ENCODE assay signal across 30 cellular contexts in genomic region chr4:24565054-24565453, GRCh38. TPM values are rescaled to one million over a fixed set of nuclear protein-coding genes. Genes with fewer than 3 reads are reported as not detected.
DNase-seq lines count a peak whose midpoint lies in the region; ATAC-seq and TF ChIP-seq lines count a peak whose summit lies in the region.
"Had no signal": no experiment of that assay in that cellular context is flagged by ENCODE, and none has a peak within 500 bp of the region (broad histone marks: within the 10 kb centered on the region; RNA-seq: fewer than 3 reads in every experiment).

No MANE protein-coding gene starts in this region.

- H3K27ac Mint-ChIP-seq in CD4-positive, alpha-beta T cell: peak overlapping the region; percentile 61
- H3K27ac Mint-ChIP-seq: activated naive CD8-positive, alpha-beta T cell treated with anti-CD3 and anti-CD28 coated beads, Interleukin-2, amount 10 ng/mL, durations not matched to agents 7 days and 5 days; stimulated activated memory B cell treated with anti-CD40 and anti-IgM and Interleukin-4, amounts not matched to agents 10 μg/mL and 1 μg/mL and 100 μg/mL, for 72 hours had no signal

- ATAC-seq in CD4-positive, alpha-beta T cell (ENCODE audit: poor library complexity): no peak
- ATAC-seq in HG03432 (IDR thresholded peaks at IDR 0.05; ENCODE audit: unreplicated experiment): no peak
- ATAC-seq: esophagus mucosa; left ventricle myocardium superior; naive thymus-derived CD4-positive, alpha-beta T cell; stimulated activated memory B cell treated with anti-CD40 and anti-IgM and Interleukin-4, amounts not matched to agents 10 μg/mL and 1 μg/mL and 100 μg/mL, for 72 hours had no signal

- H3K36me3 ChIP-seq in Loucy (ENCODE audit: insufficient read depth, low read length) (peaks cover 88% of the 10 kb centered on the region), hepatocyte (replicated peaks; ENCODE audit: insufficient read depth, low read depth) (no peaks in the 10 kb centered on the region)

- no peak for TF ChIP-seq CTCF in 22Rv1 (IDR thresholded peaks at IDR 0.05)
- no peak for TF ChIP-seq CTCF in CD4-positive, alpha-beta T cell (IDR thresholded peaks at IDR 0.05)
- TF ChIP-seq CTCF in Loucy (conservative IDR thresholded peaks at IDR 0.05; ENCODE audit: low read length): no peak
- TF ChIP-seq CTCF in hepatocyte (IDR thresholded peaks at IDR 0.05; ENCODE audit: poor library complexity): no peak
- no peak for TF ChIP-seq CTCF in GM13976 (IDR thresholded peaks at IDR 0.05; ENCODE audit: borderline replicate concordance, control extremely low read depth, extremely low read depth, insufficient read depth, missing control alignments)

- H3K36me3 Mint-ChIP-seq in CD4-positive, alpha-beta T cell (ENCODE audit: low read depth): peaks cover 86% of the 10 kb centered on the region

- H3F3A ChIP-seq in Loucy (ENCODE audit: low read depth): no peaks in the 10 kb centered on the region; the same call in 1 of the 2 replicates

- DNase-seq in CD4-positive, alpha-beta T cell: no peak
- DNase-seq in hepatocyte (ENCODE audit: low spot score) (no peak), GM13976 (ENCODE audit: low spot score) (no peak), NCI-H1105 treated with DMSO at 0.1 percent for 48 hours (lab: John Stamatoyannopoulos, UW) (no peak)
- no peak for DNase-seq in NK-92 treated with Interleukin-12 subunit alpha and Interleukin-12 subunit beta, amount 100 ng/mL, for 24 hours (lab: John Stamatoyannopoulos, UW)
- DNase-seq: activated CD4-positive, alpha-beta T cell treated with anti-CD3 and anti-CD28 coated beads for 4 hours; activated CD8-positive, alpha-beta memory T cell treated with anti-CD3 and anti-CD28 coated beads for 24 hours; activated naive CD8-positive, alpha-beta T cell treated with anti-CD3 and anti-CD28 coated beads, Interleukin-2, amount 10 ng/mL, durations not matched to agents 7 days and 5 days; activated T-cell treated with anti-CD3 and anti-CD28 coated beads for 4 hours; aorta; foreskin fibroblast; HCEC 1CT; left ventricle myocardium superior; midbrain; naive thymus-derived CD4-positive, alpha-beta T cell; NCI-H1694; NCI-H446 treated with DMSO at 0.1 percent for 48 hours; NCI-H774; SJCRH30; SW 1271; T1000; transverse colon had no signal

- peaks cover 4% of the 10 kb centered on the region for H3K9me3 Mint-ChIP-seq in CD4-positive, alpha-beta T cell
- H3K9me3 Mint-ChIP-seq: stimulated activated memory B cell treated with anti-CD40 and anti-IgM and Interleukin-4, amounts not matched to agents 10 μg/mL and 1 μg/mL and 100 μg/mL, for 72 hours had no signal

- H3K9me2 ChIP-seq in Loucy (replicated peaks; ENCODE audit: low read depth, low read length) (no peaks in the 10 kb centered on the region), hepatocyte (replicated peaks; ENCODE audit: insufficient read depth) (no peaks in the 10 kb centered on the region)

- CTCF ChIA-PET in CD4-positive, alpha-beta T cell (lab: Charles Lee): no interaction called here

- H4K20me1 ChIP-seq in Loucy (ENCODE audit: insufficient read depth, low read length, poor library complexity, severe bottlenecking): peaks cover 98% of the 10 kb centered on the region
- H4K20me1 ChIP-seq in hepatocyte (ENCODE audit: insufficient read depth, poor library complexity, severe bottlenecking): peaks cover 97% of the 10 kb centered on the region

- peaks cover 84% of the 10 kb centered on the region for H3K4me1 Mint-ChIP-seq in CD4-positive, alpha-beta T cell (ENCODE audit: low read depth)

- peaks cover 32% of the 10 kb centered on the region for H3K4me1 ChIP-seq in Loucy (ENCODE audit: insufficient read depth, low read length, poor library complexity, severe bottlenecking)
- H3K4me1 ChIP-seq in hepatocyte (ENCODE audit: insufficient read depth): peaks cover 11% of the 10 kb centered on the region
- H3K4me1 ChIP-seq: SJCRH30 had no signal

- POLR2A ChIA-PET in CD4-positive, alpha-beta T cell (lab: Charles Lee): no interaction called here

- H3K9me3 ChIP-seq in CD4-positive, alpha-beta T cell (ENCODE audit: control insufficient read depth, low read length): no peaks in the 10 kb centered on the region
- H3K9me3 ChIP-seq in Loucy (ENCODE audit: insufficient read depth, low read depth, low read length) (0 out of 2 replicates have a peak, but pooled peaks cover 3% of the 10 kb centered on the region), hepatocyte (ENCODE audit: low read depth) (no peaks in the 10 kb centered on the region)
- H3K9me3 ChIP-seq: SJCRH30, transverse colon had no signal

- intact Hi-C loops in CD4-positive, alpha-beta T cell (cut with DNase I, micrococcal nuclease): loop anchor here in 1 of 2 experiments (5.0 kb wide), 1 partner anchor 33 kb away; no protein-coding TSS in a partner anchor

- H3K79me2 ChIP-seq in Loucy (ENCODE audit: insufficient read depth, low read length) (peaks cover 99% of the 10 kb centered on the region), hepatocyte (peaks cover 100% of the 10 kb centered on the region)

- H2AFZ ChIP-seq in Loucy (ENCODE audit: low read length): no peak overlapping the region
- no peak overlapping the region for H2AFZ ChIP-seq in hepatocyte

- no peaks in the 10 kb centered on the region for H3K27me3 ChIP-seq in CD4-positive, alpha-beta T cell (ENCODE audit: control insufficient read depth, insufficient read depth, low read length)
- H3K27me3 ChIP-seq in Loucy (ENCODE audit: insufficient read depth, low read length, poor library complexity, severe bottlenecking) (no peaks in the 10 kb centered on the region), hepatocyte (no peaks in the 10 kb centered on the region)
- H3K27me3 ChIP-seq: BLaER1 treated with 17β-estradiol and CSF1 and Interleukin-3, amounts not matched to agents 10 nM and 100 nM; SJCRH30; transverse colon had no signal

- no peaks in the 10 kb centered on the region for H3K27me3 Mint-ChIP-seq in CD4-positive, alpha-beta T cell
- H3K27me3 Mint-ChIP-seq: activated naive CD8-positive, alpha-beta T cell treated with anti-CD3 and anti-CD28 coated beads, Interleukin-2, amount 10 ng/mL, durations not matched to agents 7 days and 5 days; IgD-negative memory B cell; naive thymus-derived CD4-positive, alpha-beta T cell; stimulated activated memory B cell treated with anti-CD40 and anti-IgM and Interleukin-4, amounts not matched to agents 10 μg/mL and 1 μg/mL and 100 μg/mL, for 72 hours had no signal

- in situ Hi-C loops in GM13976 (cut with MboI; ENCODE audit: low sequenced_read_pairs, unreplicated experiment): no loop called here

- H3K4me2 ChIP-seq in Loucy (ENCODE audit: low read depth, low read length, poor library complexity, severe bottlenecking) (peak overlapping the region; percentile 19), hepatocyte (peak overlapping the region; percentile 23)

- H3K4me3 Mint-ChIP-seq in CD4-positive, alpha-beta T cell: no peak overlapping the region
- H3K4me3 Mint-ChIP-seq: activated naive CD8-positive, alpha-beta T cell treated with anti-CD3 and anti-CD28 coated beads, Interleukin-2, amount 10 ng/mL, durations not matched to agents 7 days and 5 days; stimulated activated memory B cell treated with anti-CD40 and anti-IgM and Interleukin-4, amounts not matched to agents 10 μg/mL and 1 μg/mL and 100 μg/mL, for 72 hours had no signal

- no peak overlapping the region for H3K9ac ChIP-seq in Loucy (ENCODE audit: low read depth, low read length, poor library complexity, severe bottlenecking)
- H3K9ac ChIP-seq: BLaER1 treated with 17β-estradiol and CSF1 and Interleukin-3, amounts not matched to agents 10 nM and 100 nM had no signal

- H3K4me3 ChIP-seq in Loucy (ENCODE audit: low read length, poor library complexity, severe bottlenecking) (no peak overlapping the region), hepatocyte (no peak overlapping the region)
- H3K4me3 ChIP-seq: BLaER1 treated with 17β-estradiol and CSF1 and Interleukin-3, amounts not matched to agents 10 nM and 100 nM; SJCRH30; transverse colon had no signal

- peak overlapping the region; percentile 23 for H3K27ac ChIP-seq in 22Rv1
- no peak overlapping the region for H3K27ac ChIP-seq in CD4-positive, alpha-beta T cell (ENCODE audit: low read depth, low read length)
- no peak overlapping the region for H3K27ac ChIP-seq in hepatocyte
- H3K27ac ChIP-seq: BLaER1 treated with 17β-estradiol and CSF1 and Interleukin-3, amounts not matched to agents 10 nM and 100 nM; SJCRH30; transverse colon; VCaP had no signal

RNA-seq across cellular contexts. Expression of gene DHX15, which starts 19.3 kb away (rescaled TPM):
- 100 to 1,000 TPM; 208 to 209 TPM for total RNA-seq in CD4-positive, alpha-beta T cell
- 180 and 188 TPM in 2 replicates for total RNA-seq in hepatocyte
- polyA plus RNA-seq in hepatocyte: 88.1 and 88.4 TPM in 2 replicates
